Comparison of ENCODE assay signal across 23 cellular contexts in the genomic region with DNA sequence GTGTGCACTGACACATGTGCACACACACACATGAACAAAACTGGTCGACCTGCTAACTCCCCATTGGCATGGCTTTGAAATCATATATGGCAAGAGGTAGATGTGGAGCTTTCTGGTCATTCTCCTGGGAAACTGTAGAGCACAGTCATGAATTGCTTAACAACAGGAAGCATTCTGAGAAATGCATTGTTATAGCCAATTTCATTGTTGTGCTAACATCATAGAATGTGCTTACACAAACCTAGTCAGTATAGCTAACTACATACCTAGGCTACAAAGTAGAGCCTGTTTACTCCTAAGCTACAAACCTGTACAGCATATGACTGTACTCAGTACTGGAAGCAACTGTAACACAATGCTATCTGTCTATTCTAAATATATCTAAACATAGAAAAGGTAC.
DNase-seq lines count a peak whose midpoint lies in the region; ATAC-seq and TF ChIP-seq lines count a peak whose summit lies in the region.
"Had no signal": no experiment of that assay in that cellular context is flagged by ENCODE, and none has a peak within 500 bp of the region (broad histone marks: within the 10 kb centered on the region; RNA-seq: fewer than 3 reads in every experiment).

No MANE protein-coding gene starts in this region.

- no peaks in the 10 kb centered on the region for H3K27me3 ChIP-seq in adipocyte (replicated peaks; ENCODE audit: control insufficient read depth, insufficient read depth, low read length)
- H3K27me3 ChIP-seq: testis had no signal

- no peaks in the 10 kb centered on the region for H3K36me3 ChIP-seq in adipocyte (ENCODE audit: control insufficient read depth, insufficient read depth, low read length, severe bottlenecking)
- H3K36me3 ChIP-seq: lower lobe of right lung had no signal

- DNase-seq in NCI-H2029 (lab: John Stamatoyannopoulos, UW) (peak; percentile 3), NCI-H2029 treated with DMSO at 0.1 percent for 48 hours (lab: John Stamatoyannopoulos, UW) (no peak), adipocyte (ENCODE audit: low read depth) (peak; percentile 67), fibroblast of pulmonary artery (ENCODE audit: low read depth) (peak; percentile 92), skeletal muscle cell (ENCODE audit: low read depth) (peak; percentile 60), activated gamma-delta T cell (lab: John Stamatoyannopoulos, UW) (no peak), GM13977 (ENCODE audit: low spot score) (no peak)
- DNase-seq: 8988T; activated CD4-positive, alpha-beta T cell treated with anti-CD3 and anti-CD28 coated beads, Interleukin-2, amount 50 U/mL, for 4 hours; activated naive CD8-positive, alpha-beta T cell treated with anti-CD3 and anti-CD28 coated beads, Interleukin-2, amount 50 U/mL, for 24 hours; activated T-cell treated with anti-CD3 and anti-CD28 coated beads, Interleukin-2, amount 50 U/mL, for 48 hours; CD8-positive, alpha-beta T cell; cerebellar nuclear complex; hypothalamus; lower lobe of right lung; NCI-H1105 treated with DMSO at 0.1 percent for 48 hours; NCI-H510A; nephron progenitor cell; right cardiac atrium; stimulated activated CD4-positive, alpha-beta T cell treated with anti-CD3 and anti-CD28 coated beads, Interleukin-2, amount 100 ng/mL, for 24 hours; testis had no signal

- peaks cover 7% of the 10 kb centered on the region for H3K4me1 ChIP-seq in adipocyte (ENCODE audit: control insufficient read depth, insufficient read depth, low read length)
- H3K4me1 ChIP-seq: lower lobe of right lung, testis had no signal

- in situ Hi-C loops in GM13977 (cut with MboI; ENCODE audit: low pct_unique_long_range_greater_than_20kb, low sequenced_read_pairs, unreplicated experiment): no loop called here

- ATAC-seq in GM21381 (IDR thresholded peaks at IDR 0.05; ENCODE audit: unreplicated experiment): no peak
- ATAC-seq: activated naive CD8-positive, alpha-beta T cell treated with anti-CD3 and anti-CD28 coated beads, Interleukin-2, amount 50 U/mL, for 24 hours; CD8-positive, alpha-beta T cell; lower lobe of right lung; right cardiac atrium; SK-N-SH treated with all-trans-retinoic acid at 6 μM for 48 hours had no signal

- H3K4me3 ChIP-seq in adipocyte (ENCODE audit: low read length) (no peak overlapping the region), fibroblast of pulmonary artery (replicated peaks; ENCODE audit: low read depth, low read length) (no peak overlapping the region), skeletal muscle cell (ENCODE audit: low read depth, low read length) (no peak overlapping the region)
- H3K4me3 ChIP-seq: lower lobe of right lung, testis had no signal

- no peak for TF ChIP-seq CTCF in fibroblast of pulmonary artery (IDR thresholded peaks at IDR 0.05; ENCODE audit: low read length, missing control alignments)
- TF ChIP-seq CTCF in GM13977 (IDR thresholded peaks at IDR 0.05; ENCODE audit: extremely low read depth, insufficient read depth, missing control alignments): no peak

- H3K9me3 ChIP-seq in adipocyte (ENCODE audit: control insufficient read depth, low read length): no peaks in the 10 kb centered on the region
- H3K9me3 ChIP-seq: lower lobe of right lung, testis had no signal

- no peak overlapping the region for H3K9ac ChIP-seq in adipocyte (ENCODE audit: low read length)

Comparison
In these comparisons a context has a peak if more than half of its experiments do, and no peak if none do; other contexts are left out.
1. DNase-seq: peak in NCI-H2029 (single experiment), adipocyte (single experiment), fibroblast of pulmonary artery (single experiment) and skeletal muscle cell (single experiment); none in NCI-H2029 treated with DMSO at 0.1 percent for 48 hours (single experiment), activated gamma-delta T cell (single experiment) and GM13977 (single experiment).